ENCODE assay signal across 8 cellular contexts in genomic region chr5:131671409-131671808, GRCh38. TPM values are rescaled to one million over a fixed set of nuclear protein-coding genes. Genes with fewer than 3 reads are reported as not detected.
DNase-seq lines count a peak whose midpoint lies in the region; ATAC-seq and TF ChIP-seq lines count a peak whose summit lies in the region.

No MANE protein-coding gene starts in this region.

- H3K27me3 Mint-ChIP-seq in osteocyte (ENCODE audit: unreplicated experiment), result no peaks in the 10 kb centered on the region
- H3K27me3 Mint-ChIP-seq in naive thymus-derived CD4-positive, alpha-beta T cell, result no peaks in the 10 kb centered on the region

- TF ChIP-seq CTCF in GM13976 (IDR thresholded peaks at IDR 0.05; ENCODE audit: borderline replicate concordance, control extremely low read depth, extremely low read depth, insufficient read depth, missing control alignments) (no peak), osteocyte (IDR thresholded peaks at IDR 0.05) (no peak)

- H3K27ac Mint-ChIP-seq in osteocyte (ENCODE audit: unreplicated experiment), result peak overlapping the region; percentile 8
- H3K27ac Mint-ChIP-seq in naive thymus-derived CD4-positive, alpha-beta T cell, result peak overlapping the region in 4 of 9 donors; percentile 3 to 83 (median 48)

- peaks cover 59% of the 10 kb centered on the region for H3K36me3 Mint-ChIP-seq in osteocyte (ENCODE audit: unreplicated experiment)
- peaks cover 11 to 73% (median 56%) of the 10 kb centered on the region in 5 donors for H3K36me3 Mint-ChIP-seq in naive thymus-derived CD4-positive, alpha-beta T cell

- H3K36me3 ChIP-seq in naive thymus-derived CD4-positive, alpha-beta T cell (ENCODE audit: control insufficient read depth in 2 of 3, insufficient read depth in 3 of 3, low read length in 3 of 3), result peaks cover 5 to 41% (median 7%) of the 10 kb centered on the region in 3 experiments

- DNase-seq in GM13976 (ENCODE audit: low spot score) (peak; percentile 21), caudate nucleus (lab: John Stamatoyannopoulos, UW) (no peak), osteocyte (ENCODE audit: extremely low spot score, unreplicated experiment) (no peak)
- DNase-seq in naive thymus-derived CD4-positive, alpha-beta T cell, result no peak
- no peak for DNase-seq in central memory CD4-positive, alpha-beta T cell

- peak; percentile 60 for ATAC-seq in HG02678 (IDR thresholded peaks at IDR 0.05; ENCODE audit: unreplicated experiment)
- ATAC-seq in naive thymus-derived CD4-positive, alpha-beta T cell, result no peak
- no peak for ATAC-seq in HG02840 (IDR thresholded peaks at IDR 0.05; ENCODE audit: low FRiP score, unreplicated experiment)
- no peak for ATAC-seq in HG03521 (IDR thresholded peaks at IDR 0.05; ENCODE audit: unreplicated experiment)

- peak overlapping the region; percentile 88 for H3K27ac ChIP-seq in caudate nucleus (ENCODE audit: low read depth, low read length)
- H3K27ac ChIP-seq in naive thymus-derived CD4-positive, alpha-beta T cell (ENCODE audit: low read depth, low read length), result no peak overlapping the region

- POLR2A ChIA-PET in naive thymus-derived CD4-positive, alpha-beta T cell (lab: Charles Lee), result interaction anchor here (1.3 kb wide), 1 partner anchor 36 kb away, joined by 3 read pairs; no protein-coding TSS in a partner anchor

- no peaks in the 10 kb centered on the region for H3K9me3 Mint-ChIP-seq in osteocyte (ENCODE audit: unreplicated experiment)
- peaks cover 0 to 2% (median 0%) of the 10 kb centered on the region in 11 donors for H3K9me3 Mint-ChIP-seq in naive thymus-derived CD4-positive, alpha-beta T cell

- H3K27me3 ChIP-seq in naive thymus-derived CD4-positive, alpha-beta T cell (ENCODE audit: control insufficient read depth in 2 of 2, insufficient read depth in 2 of 2, low read length in 2 of 2), result no peaks in the 10 kb centered on the region

- H3K4me3 ChIP-seq in naive thymus-derived CD4-positive, alpha-beta T cell (ENCODE audit: low read length), result no peak overlapping the region

- H3K9me3 ChIP-seq in naive thymus-derived CD4-positive, alpha-beta T cell (ENCODE audit: control insufficient read depth in 2 of 3, low read length in 3 of 3), result no peaks in the 10 kb centered on the region

- H3K4me1 ChIP-seq in naive thymus-derived CD4-positive, alpha-beta T cell (ENCODE audit: control insufficient read depth in 2 of 2, insufficient read depth in 2 of 2, low read length in 2 of 2), result no peaks in the 10 kb centered on the region

- CTCF ChIA-PET in naive thymus-derived CD4-positive, alpha-beta T cell (lab: Charles Lee), result interaction anchor here (1.0 kb wide), 1 partner anchor 82 kb away, joined by 3 read pairs; no protein-coding TSS in a partner anchor

- no peak overlapping the region for H3K4me3 Mint-ChIP-seq in osteocyte (ENCODE audit: unreplicated experiment)
- no peak overlapping the region for H3K4me3 Mint-ChIP-seq in naive thymus-derived CD4-positive, alpha-beta T cell

- in situ Hi-C loops in GM13976 (cut with MboI; ENCODE audit: low sequenced_read_pairs, unreplicated experiment), result no loop called here

- H3K4me1 Mint-ChIP-seq in osteocyte (ENCODE audit: unreplicated experiment), result peaks cover 9% of the 10 kb centered on the region
- H3K4me1 Mint-ChIP-seq in naive thymus-derived CD4-positive, alpha-beta T cell, result peaks cover 0 to 36% (median 8%) of the 10 kb centered on the region in 7 donors

- intact Hi-C loops in naive thymus-derived CD4-positive, alpha-beta T cell (cut with micrococcal nuclease), result loop anchor here in 1 of 2 donors (5.0 to 10.0 kb wide), 2 partner anchors 34 to 333 kb away; partner anchors contain the start of gene RAPGEF6

RNA-seq across cellular contexts. Expression of gene RAPGEF6, which starts 36.4 kb away (rescaled TPM):
- 14.9 and 18.9 TPM in 2 replicates for total RNA-seq in osteocyte
- total RNA-seq in naive thymus-derived CD4-positive, alpha-beta T cell, result 100 to 1,000 TPM in 3 of 5 experiments, 10 to 100 TPM in 2; 50.9 to 186 (median 114) TPM
- polyA plus RNA-seq in naive thymus-derived CD4-positive, alpha-beta T cell, result 10 to 100 TPM; 36.7 to 49.6 TPM
